ENCODE assay signal across 26 cellular contexts in the genomic region with DNA sequence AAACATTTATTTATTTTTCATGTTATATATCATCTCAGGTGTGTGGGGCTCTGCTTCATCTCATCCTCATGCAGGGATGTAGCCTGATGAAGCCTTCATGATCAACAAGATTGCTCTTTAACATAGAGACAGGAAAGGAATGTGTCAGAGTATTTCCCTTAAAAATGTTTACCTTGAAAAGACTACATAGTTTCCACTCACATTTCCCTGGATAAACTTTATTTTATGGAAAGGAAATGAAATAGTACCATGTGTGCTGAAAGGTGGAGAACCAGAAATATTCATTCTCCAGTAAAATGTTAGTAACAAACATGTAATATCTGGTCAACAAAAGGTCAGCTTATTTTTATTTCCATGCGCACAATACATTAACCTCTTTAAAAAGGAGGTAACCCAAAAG.
"Had no signal": no experiment of that assay in that cellular context is flagged by ENCODE, and none has a peak within 500 bp of the region (broad histone marks: within the 10 kb centered on the region; RNA-seq: fewer than 3 reads in every experiment).

No MANE protein-coding gene starts in this region.

- H3K27ac ChIP-seq: colonic mucosa, coronary artery, dorsolateral prefrontal cortex, epithelial cell of prostate, esophagus muscularis mucosa, esophagus squamous epithelium, foreskin keratinocyte, gastrocnemius medialis, gastroesophageal sphincter, heart left ventricle, heart right ventricle had no signal

- FAIRE-seq: colon, endometrium, frontal cortex had no signal

- H3K27ac Mint-ChIP-seq: dendritic cell treated with granulocyte-macrophage colony-stimulating factor and Interleukin-4, amounts not matched to agents 40 ng/mL and 50 ng/mL, for 4 days; effector memory CD8-positive, alpha-beta T cell had no signal

- H3K36me3 ChIP-seq: colonic mucosa, esophagus muscularis mucosa, esophagus squamous epithelium, gastrocnemius medialis, gastroesophageal sphincter, heart left ventricle, heart right ventricle had no signal

- H3K4me3 Mint-ChIP-seq: dendritic cell treated with granulocyte-macrophage colony-stimulating factor and Interleukin-4, amounts not matched to agents 40 ng/mL and 50 ng/mL, for 4 days; effector memory CD8-positive, alpha-beta T cell had no signal

- DNase-seq: colonic mucosa; cortex of kidney; dermis blood vessel endothelial cell; dorsolateral prefrontal cortex; effector CD4-positive, alpha-beta T cell; effector CD8-positive, alpha-beta T cell; effector memory CD4-positive, alpha-beta T cell; effector memory CD8-positive, alpha-beta T cell; erythroblast; esophagus squamous epithelium; foreskin fibroblast; foreskin keratinocyte; foreskin melanocyte; gastrocnemius medialis; glutamatergic neuron; head of caudate nucleus; heart left ventricle; heart right ventricle had no signal

- H3K27me3 ChIP-seq: colonic mucosa, dorsolateral prefrontal cortex, esophagus muscularis mucosa, esophagus squamous epithelium, foreskin keratinocyte, gastrocnemius medialis, gastroesophageal sphincter, heart left ventricle had no signal

- H3K4me1 ChIP-seq: colonic mucosa, esophagus muscularis mucosa, esophagus squamous epithelium, foreskin keratinocyte, gastrocnemius medialis, gastroesophageal sphincter, heart left ventricle, heart right ventricle had no signal

- H3K4me3 ChIP-seq: colonic mucosa, coronary artery, dorsolateral prefrontal cortex, esophagus muscularis mucosa, esophagus squamous epithelium, gastrocnemius medialis, gastroesophageal sphincter, heart left ventricle, heart right ventricle had no signal

- H3K9me3 Mint-ChIP-seq: dendritic cell treated with granulocyte-macrophage colony-stimulating factor and Interleukin-4, amounts not matched to agents 40 ng/mL and 50 ng/mL, for 4 days; effector memory CD8-positive, alpha-beta T cell had no signal

- H3K9me3 ChIP-seq: colonic mucosa, esophagus muscularis mucosa, esophagus squamous epithelium, gastrocnemius medialis, gastroesophageal sphincter, heart left ventricle, heart right ventricle had no signal

- H3K27me3 Mint-ChIP-seq: dendritic cell treated with granulocyte-macrophage colony-stimulating factor and Interleukin-4, amounts not matched to agents 40 ng/mL and 50 ng/mL, for 4 days; effector memory CD8-positive, alpha-beta T cell had no signal
